Comparison of ENCODE assay signal across 9 cellular contexts in genomic region chr11:18105086-18105801, GRCh38. TPM values are rescaled to one million over a fixed set of nuclear protein-coding genes. Genes with fewer than 3 reads are reported as not detected.
DNase-seq lines count a peak whose midpoint lies in the region; ATAC-seq, FAIRE-seq and TF ChIP-seq lines count a peak whose summit lies in the region.
"Had no signal": no experiment of that assay in that cellular context is flagged by ENCODE, and none has a peak within 500 bp of the region (broad histone marks: within the 10 kb centered on the region; RNA-seq: fewer than 3 reads in every experiment).

No MANE protein-coding gene starts in this region.

- TF ChIP-seq RAD21 in A549 (conservative IDR thresholded peaks at IDR 0.05 in 1 of 2, IDR thresholded peaks at IDR 0.05 in 1 of 2) (no peak), GM12878 (IDR thresholded peaks at IDR 0.05; ENCODE audit: insufficient read depth, low read depth, low read length) (no peak)

- H3K4me1 ChIP-seq in A549 (peaks cover 8% of the 10 kb centered on the region), HAP-1 (peaks cover 8% of the 10 kb centered on the region), GM12878 (ENCODE audit: control insufficient read depth, insufficient read depth, low read length) (peaks cover 4% of the 10 kb centered on the region; the same call in 1 of the 2 replicates)

- H3K36me3 ChIP-seq in HAP-1 (replicated peaks) = peaks cover 10% of the 10 kb centered on the region
- H3K36me3 ChIP-seq in GM12878 (ENCODE audit: control insufficient read depth in 2 of 2, insufficient read depth in 2 of 2, low read length in 1 of 2) = peaks cover 0 to 10% of the 10 kb centered on the region in 2 experiments; a peak in 1 of 4 replicates

- WGBS in A549 (ENCODE audit: missing lambda C conversion rate) = 19% methylated on average over 29 of the region's 29 CpGs
- WGBS in GM12878 (ENCODE audit: insufficient coverage, insufficient replicate concordance, low lambda C conversion rate, missing lambda C conversion rate) = 20% methylated on average over 29 of the region's 29 CpGs

- H3K27ac Mint-ChIP-seq in mesothelial cell of epicardium = peak overlapping the region; percentile 79

- no peaks in the 10 kb centered on the region for H4K20me1 ChIP-seq in GM12878 (ENCODE audit: control insufficient read depth, insufficient read depth)

- RAD21 ChIA-PET in GM12878 (lab: Charles Lee; ENCODE audit: unreplicated experiment) = interaction anchor here (1.0 to 3.1 kb wide), 7 partner anchors 10 to 114 kb away, joined by 3 to 12 read pairs (median 5); no protein-coding TSS in a partner anchor

- H3K4me3 Mint-ChIP-seq in mesothelial cell of epicardium = peak overlapping the region; percentile 94

- H3K27me3 ChIP-seq in HAP-1 (ENCODE audit: low read depth) = 0 out of 2 replicates have a peak, but pooled peaks cover 2% of the 10 kb centered on the region
- H3K27me3 ChIP-seq in GM12878 (replicated peaks in 1 of 2; ENCODE audit: control insufficient read depth in 2 of 2, insufficient read depth in 2 of 2, low read length in 1 of 2) = no peaks in the 10 kb centered on the region

- intact Hi-C loops in GM12878 (cut with micrococcal nuclease; ENCODE audit: unreplicated experiment) (no loop called here), sciatic nerve (cut with DNase I) (no loop called here)

- H3K36me3 Mint-ChIP-seq in mesothelial cell of epicardium = peaks cover 25% of the 10 kb centered on the region

- POLR2A ChIA-PET in A549 (lab: Yijun Ruan, JAX) = interaction anchor here (0.9 kb wide), 3 partner anchors 7 to 91 kb away, joined by 3 to 4 read pairs (median 3); no protein-coding TSS in a partner anchor
- POLR2A ChIA-PET in GM12878 (lab: Charles Lee) = interaction anchor here (0.6 to 0.9 kb wide), 3 partner anchors 30 to 92 kb away, joined by 3 read pairs; partner anchors contain the start of gene SERGEF

- TF ChIP-seq CTCF in A549 (IDR thresholded peaks at IDR 0.05) (no peak), GM12878 (IDR thresholded peaks at IDR 0.05 in 2 of 3, conservative IDR thresholded peaks at IDR 0.05 in 1 of 3; ENCODE audit: control insufficient read depth in 2 of 3, extremely low read depth in 1 of 3, insufficient read depth in 1 of 3, low read depth in 3 of 3, low read length in 3 of 3) (no peak), mesothelial cell of epicardium (IDR thresholded peaks at IDR 0.05; ENCODE audit: unreplicated experiment) (no peak)

- TF ChIP-seq EP300 in A549 (IDR thresholded peaks at IDR 0.05) (no peak), GM12878 (IDR thresholded peaks at IDR 0.05; ENCODE audit: borderline replicate concordance in 1 of 2, control insufficient read depth in 1 of 2, low read depth in 2 of 2, low read length in 2 of 2) (no peak)

- H3K9me3 Mint-ChIP-seq in mesothelial cell of epicardium = peaks cover 5% of the 10 kb centered on the region

- H3K9ac ChIP-seq in GM12878 (ENCODE audit: control insufficient read depth, insufficient read depth, low read length) = peak overlapping the region; percentile 96

- ATAC-seq in A549 (peak in 1 of 2 experiments; percentile 34; a peak in 2 of 6 replicates), GM12878 (no peak; the same call in 2 of the 3 replicates), GM21360 (IDR thresholded peaks at IDR 0.05; ENCODE audit: unreplicated experiment) (no peak), sciatic nerve (no peak)

- H3K79me2 ChIP-seq in GM12878 (ENCODE audit: control insufficient read depth, insufficient read depth, low read length) = peaks cover 20% of the 10 kb centered on the region

- no peaks in the 10 kb centered on the region for H3K9me3 ChIP-seq in A549
- no peaks in the 10 kb centered on the region for H3K9me3 ChIP-seq in HAP-1
- H3K9me3 ChIP-seq in GM12878 (replicated peaks; ENCODE audit: control insufficient read depth, insufficient read depth, low read length) = no peaks in the 10 kb centered on the region; the same call in 2 of the 3 replicates

- H3K27ac ChIP-seq in A549 (peak overlapping the region; percentile 71 to 93), GM12878 (ENCODE audit: control insufficient read depth, insufficient read depth) (peak overlapping the region; percentile 68)
- H3K27ac ChIP-seq: epithelial cell of prostate had no signal

- CTCF ChIA-PET in A549 (lab: Yijun Ruan, JAX) = interaction anchor here (0.7 to 5.2 kb wide), 16 partner anchors 8 to 780 kb away, joined by 3 to 64 read pairs (median 3); no protein-coding TSS in a partner anchor
- CTCF ChIA-PET in GM12878 (lab: Yijun Ruan, JAX) = interaction anchor here (0.7 to 6.4 kb wide), 16 partner anchors 9 to 626 kb away, joined by 3 to 59 read pairs (median 4); no protein-coding TSS in a partner anchor

- BruUV-seq in GM12878 (replicated peaks; lab: Mats Ljungman, UMichigan) = TSS peak; percentile 61

- peak overlapping the region; percentile 84 for H2AFZ ChIP-seq in GM12878 (ENCODE audit: control insufficient read depth, low read depth, low read length)

- TF ChIP-seq POLR2A in A549 (IDR thresholded peaks at IDR 0.05; ENCODE audit: low read length) (no peak), GM12878 (IDR thresholded peaks at IDR 0.05; ENCODE audit: low read depth, low read length) (no peak)

- SMC1A ChIA-PET in GM12878 (lab: Charles Lee; ENCODE audit: uncharacterized antibody, unreplicated experiment) = interaction anchor here (1.1 to 3.3 kb wide), 9 partner anchors 10 to 264 kb away, joined by 3 to 23 read pairs (median 5); no protein-coding TSS in a partner anchor

- H3K27me3 Mint-ChIP-seq in mesothelial cell of epicardium (ENCODE audit: low read depth) = peaks cover 5% of the 10 kb centered on the region

- no peak for FAIRE-seq in A549 (lab: Jason Lieb, UNC)
- no peak for FAIRE-seq in GM12878 (lab: Jason Lieb, UNC)

- peaks cover 11% of the 10 kb centered on the region for H3K4me1 Mint-ChIP-seq in mesothelial cell of epicardium

- in situ Hi-C loops in HAP-1 (cut with MboI; ENCODE audit: low sequenced_read_pairs) (no loop called here), GM12878 (cut with MboI) (no loop called here)

- DNase-seq in A549 (ENCODE audit: low read depth in 1 of 2, low spot score in 1 of 2) = peak in 1 of 2 experiments; percentile 6
- peak in 1 of 2 experiments; percentile 9 for DNase-seq in HAP-1 (ENCODE audit: low spot score in 2 of 2)
- no peak for DNase-seq in GM12878 (ENCODE audit: low read depth, low spot score)
- no peak for DNase-seq in mesothelial cell of epicardium (ENCODE audit: low spot score in 2 of 2, unreplicated experiment in 2 of 2)
- DNase-seq in putamen (ENCODE audit: low spot score) = no peak
- no peak for DNase-seq in OCI-M1 (lab: John Stamatoyannopoulos, UW)
- no peak for DNase-seq in sciatic nerve (ENCODE audit: low spot score)

- H3K4me3 ChIP-seq in A549 (peak overlapping the region; percentile 90), HAP-1 (peak overlapping the region; percentile 86), GM12878 (peak overlapping the region; percentile 92)

- H3K4me2 ChIP-seq in A549 (peak overlapping the region; percentile 80), GM12878 (ENCODE audit: control insufficient read depth, insufficient read depth) (peak overlapping the region; percentile 82)

RNA-seq across cellular contexts. Expression of gene SAAL1, which starts 0.6 kb away (rescaled TPM):
- polyA plus RNA-seq in A549 (2011; rRNA removed) = 40.9 and 46.5 TPM in 2 replicates
- 24.2 and 27.8 TPM in 2 replicates for polyA plus RNA-seq in A549 (2012; cell fraction: cytosol; rRNA removed)
- 12.3 and 16.6 TPM in 2 replicates for polyA plus RNA-seq in A549 (2012; cell fraction: nucleus; rRNA removed)
- polyA plus RNA-seq in A549 (2017; fragmentation: RNase III; extraction: RNeasy Plus Mini Kit Qiagen cat#74134 plus additional on column Dnase treatment) = 56.0 to 60.0 TPM (median 56.3 TPM) in 3 replicates
- polyA minus RNA-seq in A549 (2011; rRNA and poly(A)+ RNA removed) = 13.5 and 18.0 TPM in 2 replicates
- total RNA-seq in GM12878 (2013; cell fraction: nucleolus; rRNA removed) = 29.9 and 36.8 TPM in 2 replicates
- 30.1 and 33.8 TPM in 2 replicates for total RNA-seq in GM12878 (2014; rRNA removed)
- total RNA-seq in GM12878 (2014; rRNA removed; fragmentation: Illumina TruSeq; extraction: Trizol) = 45.7 and 49.6 TPM in 2 replicates
- 26.3 and 27.0 TPM in 2 replicates for total RNA-seq in GM12878 (2021)
- 13.0 TPM for polyA plus RNA-seq in GM12878 (2011; ENCODE audit: low read depth)
- 38.1 and 51.0 TPM in 2 replicates for polyA plus RNA-seq in GM12878 (2011; rRNA removed)
- 21.7 and 22.7 TPM in 2 replicates for polyA plus RNA-seq in GM12878 (2011; cell fraction: cytosol; rRNA removed)
- polyA plus RNA-seq in GM12878 (2011; cell fraction: nucleus; rRNA removed) = 21.1 and 27.1 TPM in 2 replicates
- polyA plus RNA-seq in GM12878 (2012) = 16.1 and 17.5 TPM in 2 replicates
- 51.6 and 54.9 TPM in 2 replicates for polyA plus RNA-seq in GM12878 (2014; fragmentation: Illumina TruSeq; extraction: Trizol)
- 10 to 100 TPM; 35.1 to 49.5 TPM for polyA plus RNA-seq in GM12878 (2014; fragmentation: Nextera tagmentation; extraction: Ambion mirVana)
- polyA plus RNA-seq in GM12878 (2014; rRNA removed) = 28.7 and 36.6 TPM in 2 replicates
- polyA plus RNA-seq in GM12878 (2016; fragmentation: Nextera tagmentation; extraction: Ambion mirVana) = 10 to 100 TPM; 57.5 to 59.4 TPM
- 21.2 and 24.3 TPM in 2 replicates for polyA minus RNA-seq in GM12878 (2011; rRNA and poly(A)+ RNA removed)
- polyA minus RNA-seq in GM12878 (2011; cell fraction: cytosol; rRNA and poly(A)+ RNA removed) = 10.6 and 10.8 TPM in 2 replicates
- 15.1 and 22.1 TPM in 2 replicates for polyA minus RNA-seq in GM12878 (2011; cell fraction: nucleus; rRNA and poly(A)+ RNA removed)
- 28.5 to 29.7 TPM (median 29.0 TPM) in 3 replicates for total RNA-seq in mesothelial cell of epicardium
- total RNA-seq in sciatic nerve = 14.3 TPM

RNA-seq across cellular contexts. Expression of gene MRGPRX3, which starts 27.1 kb away (rescaled TPM):
- 0.08 TPM in 1 of 2 replicates, not detected in the other for polyA plus RNA-seq in A549 (2011; rRNA removed)
- polyA plus RNA-seq in A549 (2012; cell fraction: cytosol; rRNA removed) = not detected in 2 replicates
- not detected in 2 replicates for polyA plus RNA-seq in A549 (2012; cell fraction: nucleus; rRNA removed)
- polyA plus RNA-seq in A549 (2017; fragmentation: RNase III; extraction: RNeasy Plus Mini Kit Qiagen cat#74134 plus additional on column Dnase treatment) = not detected in 3 replicates
- polyA minus RNA-seq in A549 (2011; rRNA and poly(A)+ RNA removed) = not detected in 2 replicates
- not detected in 2 replicates for total RNA-seq in GM12878 (2013; cell fraction: nucleolus; rRNA removed)
- total RNA-seq in GM12878 (2014; rRNA removed) = not detected in 2 replicates
- total RNA-seq in GM12878 (2014; rRNA removed; fragmentation: Illumina TruSeq; extraction: Trizol) = not detected in 2 replicates
- not detected in 2 replicates for total RNA-seq in GM12878 (2021)
- not detected for polyA plus RNA-seq in GM12878 (2011; ENCODE audit: low read depth)
- not detected in 2 replicates for polyA plus RNA-seq in GM12878 (2011; rRNA removed)
- polyA plus RNA-seq in GM12878 (2011; cell fraction: cytosol; rRNA removed) = not detected in 2 replicates
- not detected in 2 replicates for polyA plus RNA-seq in GM12878 (2011; cell fraction: nucleus; rRNA removed)
- polyA plus RNA-seq in GM12878 (2012) = not detected in 2 replicates
- polyA plus RNA-seq in GM12878 (2014; fragmentation: Illumina TruSeq; extraction: Trizol) = not detected in 2 replicates
- polyA plus RNA-seq in GM12878 (2014; fragmentation: Nextera tagmentation; extraction: Ambion mirVana) = not detected
- polyA plus RNA-seq in GM12878 (2014; rRNA removed) = not detected in 2 replicates
- not detected for polyA plus RNA-seq in GM12878 (2016; fragmentation: Nextera tagmentation; extraction: Ambion mirVana)
- polyA minus RNA-seq in GM12878 (2011; rRNA and poly(A)+ RNA removed) = not detected in 2 replicates
- not detected in 2 replicates for polyA minus RNA-seq in GM12878 (2011; cell fraction: cytosol; rRNA and poly(A)+ RNA removed)
- polyA minus RNA-seq in GM12878 (2011; cell fraction: nucleus; rRNA and poly(A)+ RNA removed) = not detected in 2 replicates
- not detected in 3 replicates for total RNA-seq in mesothelial cell of epicardium
- not detected for total RNA-seq in sciatic nerve

RNA-seq across cellular contexts. Expression of gene TPH1, which starts 59.2 kb away (rescaled TPM):
- 0.22 and 0.34 TPM in 2 replicates for polyA plus RNA-seq in A549 (2011; rRNA removed)
- 0.01 and 0.05 TPM in 2 replicates for polyA plus RNA-seq in A549 (2012; cell fraction: cytosol; rRNA removed)
- 0.10 and 0.17 TPM in 2 replicates for polyA plus RNA-seq in A549 (2012; cell fraction: nucleus; rRNA removed)
- 0.08 to 0.09 TPM (median 0.09 TPM) in 3 replicates for polyA plus RNA-seq in A549 (2017; fragmentation: RNase III; extraction: RNeasy Plus Mini Kit Qiagen cat#74134 plus additional on column Dnase treatment)
- 0.04 and 0.05 TPM in 2 replicates for polyA minus RNA-seq in A549 (2011; rRNA and poly(A)+ RNA removed)
- 1.4 and 2.4 TPM in 2 replicates for total RNA-seq in GM12878 (2013; cell fraction: nucleolus; rRNA removed)
- 0.27 and 0.34 TPM in 2 replicates for total RNA-seq in GM12878 (2014; rRNA removed)
- 0.32 and 0.36 TPM in 2 replicates for total RNA-seq in GM12878 (2014; rRNA removed; fragmentation: Illumina TruSeq; extraction: Trizol)
- 0.23 and 0.27 TPM in 2 replicates for total RNA-seq in GM12878 (2021)
- polyA plus RNA-seq in GM12878 (2011; ENCODE audit: low read depth) = 0.13 TPM
- 0.72 and 1.2 TPM in 2 replicates for polyA plus RNA-seq in GM12878 (2011; rRNA removed)
- polyA plus RNA-seq in GM12878 (2011; cell fraction: cytosol; rRNA removed) = 0.13 and 0.22 TPM in 2 replicates
- polyA plus RNA-seq in GM12878 (2011; cell fraction: nucleus; rRNA removed) = 2.1 and 2.9 TPM in 2 replicates
- 0.18 and 0.25 TPM in 2 replicates for polyA plus RNA-seq in GM12878 (2012)
- 0.76 and 0.82 TPM in 2 replicates for polyA plus RNA-seq in GM12878 (2014; fragmentation: Illumina TruSeq; extraction: Trizol)
- under 1 TPM; 0.05 to 0.26 TPM for polyA plus RNA-seq in GM12878 (2014; fragmentation: Nextera tagmentation; extraction: Ambion mirVana)
- polyA plus RNA-seq in GM12878 (2014; rRNA removed) = 0.24 and 0.69 TPM in 2 replicates
- polyA plus RNA-seq in GM12878 (2016; fragmentation: Nextera tagmentation; extraction: Ambion mirVana) = under 1 TPM; 0.23 to 0.32 TPM
- polyA minus RNA-seq in GM12878 (2011; rRNA and poly(A)+ RNA removed) = 0.22 and 0.41 TPM in 2 replicates
- not detected in 2 replicates for polyA minus RNA-seq in GM12878 (2011; cell fraction: cytosol; rRNA and poly(A)+ RNA removed)
- 0.48 and 0.86 TPM in 2 replicates for polyA minus RNA-seq in GM12878 (2011; cell fraction: nucleus; rRNA and poly(A)+ RNA removed)
- 0.54 to 1.4 TPM (median 0.54 TPM) in 3 replicates for total RNA-seq in mesothelial cell of epicardium
- 0.89 TPM for total RNA-seq in sciatic nerve
